ENCODE assay signal across 8 cellular contexts in genomic region chr7:74453321-74454011, GRCh38. TPM values are rescaled to one million over a fixed set of nuclear protein-coding genes. Genes with fewer than 3 reads are reported as not detected.
A peak's percentile ranks its signal among the peaks of the same experiment; 100 is the strongest.
DNase-seq lines count a peak whose midpoint lies in the region; ATAC-seq and TF ChIP-seq lines count a peak whose summit lies in the region.

GTF2IRD1 (plus strand) TSS chr7:74453906; CDS start chr7:74508081, 54,175 bp downstream.

- peaks cover 14% of the 10 kb centered on the region for H3K27me3 Mint-ChIP-seq in activated T-helper 1 cell treated with anti-CD3 and anti-CD28 coated beads, Interleukin-12 subunit alpha, Interleukin-12 subunit beta, Interleukin-2, Interleukin-4 antibody, amounts not matched to agents 30 ng/mL and 10 ng/mL and 1 ng/mL, durations not matched to agents 14 hours and 24 hours and 36 hours (ENCODE audit: insufficient read depth)

- no peaks in the 10 kb centered on the region for H3K9me3 Mint-ChIP-seq in activated T-helper 1 cell treated with anti-CD3 and anti-CD28 coated beads, Interleukin-12 subunit alpha, Interleukin-12 subunit beta, Interleukin-2, Interleukin-4 antibody, amounts not matched to agents 30 ng/mL and 10 ng/mL and 1 ng/mL, durations not matched to agents 14 hours and 24 hours and 36 hours

- DNase-seq in Caki2 (ENCODE audit: low read depth) (peak; percentile 37), OCI-LY7 (ENCODE audit: low spot score) (peak; percentile 57), esophagus muscularis mucosa (ENCODE audit: extremely low spot score) (peak; percentile 93)
- peak; percentile 35 for DNase-seq in activated T-helper 1 cell treated with anti-CD3 and anti-CD28 coated beads, Interleukin-12 subunit alpha, Interleukin-12 subunit beta, Interleukin-2, Interleukin-4 antibody, amounts not matched to agents 30 ng/mL and 10 ng/mL and 1 ng/mL, durations not matched to agents 14 hours and 24 hours and 36 hours (ENCODE audit: low spot score)
- peak; percentile 65 for DNase-seq in stimulated activated naive CD8-positive, alpha-beta T cell treated with anti-CD3 and anti-CD28 coated beads, Interleukin-15, Interleukin-2, amounts not matched to agents 100 U/mL and 50 U/mL, for 24 hours

- peak within 1 kb of the TSS; percentile 77 for H3K27ac Mint-ChIP-seq in activated T-helper 1 cell treated with anti-CD3 and anti-CD28 coated beads, Interleukin-12 subunit alpha, Interleukin-12 subunit beta, Interleukin-2, Interleukin-4 antibody, amounts not matched to agents 30 ng/mL and 10 ng/mL and 1 ng/mL, durations not matched to agents 14 hours and 24 hours and 36 hours

- H3K36me3 ChIP-seq in HUES64 (ENCODE audit: insufficient read depth, low read length) = no peaks in the 10 kb centered on the region
- no peaks in the 10 kb centered on the region for H3K36me3 ChIP-seq in OCI-LY7 (ENCODE audit: insufficient read depth, low read length)
- H3K36me3 ChIP-seq in esophagus muscularis mucosa = no peaks in the 10 kb centered on the region
- H3K36me3 ChIP-seq in mucosa of rectum (ENCODE audit: control insufficient read depth in 2 of 2, insufficient read depth in 2 of 2, low read length in 2 of 2) = no peaks in the 10 kb centered on the region

- H3K27ac ChIP-seq in HUES64 (ENCODE audit: low read depth, low read length) = peak within 1 kb of the TSS; percentile 68
- H3K27ac ChIP-seq in OCI-LY7 (ENCODE audit: low read depth, low read length, poor library complexity, severe bottlenecking) = no peak within 1 kb of the TSS
- peak within 1 kb of the TSS; percentile 93 to 97 (median 94) for H3K27ac ChIP-seq in esophagus muscularis mucosa (replicated peaks in 1 of 4)
- H3K27ac ChIP-seq in mucosa of rectum (ENCODE audit: low read depth in 2 of 2, low read length in 2 of 2) = peak within 1 kb of the TSS; percentile 61 to 67

- in situ Hi-C loops in Caki2 (cut with HindIII; ENCODE audit: low pct_unique_long_range_greater_than_20kb, low sequenced_read_pairs) = no loop called here

- intact Hi-C loops in OCI-LY7 (cut with micrococcal nuclease; ENCODE audit: unreplicated experiment) = no loop called here
- intact Hi-C loops in activated T-helper 1 cell treated with anti-CD3 and anti-CD28 coated beads, Interleukin-12 subunit alpha, Interleukin-12 subunit beta, Interleukin-2, Interleukin-4 antibody, amounts not matched to agents 30 ng/mL and 10 ng/mL and 1 ng/mL, durations not matched to agents 14 hours and 24 hours and 36 hours (cut with micrococcal nuclease) = loop anchor here (10.0 kb wide), 1 partner anchor 201 kb away; the partner anchor contains the start of gene GTF2I
- intact Hi-C loops in esophagus muscularis mucosa (cut with DNase I) = loop anchor here (2.0 kb wide), 1 partner anchor 27 kb away; no protein-coding TSS in a partner anchor

- H3K4me3 ChIP-seq in HUES64 (ENCODE audit: low read length) (peak within 1 kb of the TSS; percentile 68), OCI-LY7 (ENCODE audit: low read depth, low read length, poor library complexity, severe bottlenecking) (peak within 1 kb of the TSS; percentile 67), esophagus muscularis mucosa (peak within 1 kb of the TSS; percentile 81 to 94 (median 88)), mucosa of rectum (ENCODE audit: low read length in 2 of 2) (peak within 1 kb of the TSS; percentile 55 to 57)

- no peaks in the 10 kb centered on the region for H3K79me2 ChIP-seq in OCI-LY7 (ENCODE audit: insufficient read depth, low read depth, low read length)

- peaks cover 12% of the 10 kb centered on the region for H3K4me1 Mint-ChIP-seq in activated T-helper 1 cell treated with anti-CD3 and anti-CD28 coated beads, Interleukin-12 subunit alpha, Interleukin-12 subunit beta, Interleukin-2, Interleukin-4 antibody, amounts not matched to agents 30 ng/mL and 10 ng/mL and 1 ng/mL, durations not matched to agents 14 hours and 24 hours and 36 hours (ENCODE audit: low read depth)

- H3K4me1 ChIP-seq in HUES64 (ENCODE audit: insufficient read depth, low read length) (no peaks in the 10 kb centered on the region; the same call in none of the 2 replicates), OCI-LY7 (ENCODE audit: insufficient read depth, low read length, poor library complexity, severe bottlenecking) (no peaks in the 10 kb centered on the region), esophagus muscularis mucosa (peaks cover 9 to 46% (median 34%) of the 10 kb centered on the region in 4 donors), mucosa of rectum (ENCODE audit: control insufficient read depth in 2 of 2, insufficient read depth in 2 of 2, low read length in 2 of 2) (peaks cover 18% of the 10 kb centered on the region in 2 donors)

- H3K9ac ChIP-seq in HUES64 (ENCODE audit: low read depth, low read length) (peak within 1 kb of the TSS; percentile 75), mucosa of rectum (ENCODE audit: low read depth in 1 of 2, low read length in 2 of 2) (peak within 1 kb of the TSS; percentile 60 to 66)

- no peaks in the 10 kb centered on the region for H3K27me3 ChIP-seq in HUES64 (ENCODE audit: insufficient read depth, low read length)
- no peaks in the 10 kb centered on the region for H3K27me3 ChIP-seq in esophagus muscularis mucosa
- no peaks in the 10 kb centered on the region for H3K27me3 ChIP-seq in mucosa of rectum (ENCODE audit: control insufficient read depth in 2 of 2, insufficient read depth in 2 of 2, low read length in 2 of 2)

- no peak for TF ChIP-seq EP300 in esophagus muscularis mucosa (IDR thresholded peaks at IDR 0.05)

- ATAC-seq in stimulated activated naive CD8-positive, alpha-beta T cell treated with anti-CD3 and anti-CD28 coated beads, Interleukin-15, Interleukin-2, amounts not matched to agents 100 U/mL and 50 U/mL, for 24 hours = peak; percentile 48
- no peak for ATAC-seq in GM21723 (IDR thresholded peaks at IDR 0.05; ENCODE audit: unreplicated experiment)

- H3K36me3 Mint-ChIP-seq in activated T-helper 1 cell treated with anti-CD3 and anti-CD28 coated beads, Interleukin-12 subunit alpha, Interleukin-12 subunit beta, Interleukin-2, Interleukin-4 antibody, amounts not matched to agents 30 ng/mL and 10 ng/mL and 1 ng/mL, durations not matched to agents 14 hours and 24 hours and 36 hours (ENCODE audit: low read depth) = no peaks in the 10 kb centered on the region

- 3% methylated on average over 53 of the region's 62 CpGs for WGBS in HUES64
- WGBS in esophagus muscularis mucosa = 2% methylated on average over 30 of the region's 62 CpGs

- H3K9me2 ChIP-seq in OCI-LY7 (ENCODE audit: insufficient read depth, low read length) = no peaks in the 10 kb centered on the region

- no peak for TF ChIP-seq POLR2A in esophagus muscularis mucosa (IDR thresholded peaks at IDR 0.05; ENCODE audit: low read depth)

- H4K20me1 ChIP-seq in OCI-LY7 (ENCODE audit: insufficient read depth, low read length) = no peaks in the 10 kb centered on the region

- peak within 1 kb of the TSS; percentile 74 for H3K4me3 Mint-ChIP-seq in activated T-helper 1 cell treated with anti-CD3 and anti-CD28 coated beads, Interleukin-12 subunit alpha, Interleukin-12 subunit beta, Interleukin-2, Interleukin-4 antibody, amounts not matched to agents 30 ng/mL and 10 ng/mL and 1 ng/mL, durations not matched to agents 14 hours and 24 hours and 36 hours

- CTCF ChIA-PET in OCI-LY7 (lab: Charles Lee; ENCODE audit: unreplicated experiment) = no interaction called here

- POLR2A ChIA-PET in OCI-LY7 (lab: Charles Lee) = interaction anchor here (0.8 kb wide), 1 partner anchor 13 kb away, joined by 3 read pairs; no protein-coding TSS in a partner anchor

- peak within 1 kb of the TSS; percentile 70 for H3K4me2 ChIP-seq in OCI-LY7 (ENCODE audit: low read length)

- H3K9me3 ChIP-seq in HUES64 (ENCODE audit: insufficient read depth, low read depth, low read length) = no peaks in the 10 kb centered on the region
- H3K9me3 ChIP-seq in OCI-LY7 (ENCODE audit: low read length) = no peaks in the 10 kb centered on the region
- H3K9me3 ChIP-seq in esophagus muscularis mucosa = no peaks in the 10 kb centered on the region
- H3K9me3 ChIP-seq in mucosa of rectum (ENCODE audit: control insufficient read depth in 2 of 2, low read length in 2 of 2) = no peaks in the 10 kb centered on the region

- TF ChIP-seq CTCF in OCI-LY7 (conservative IDR thresholded peaks at IDR 0.05; ENCODE audit: low read length) (no peak), esophagus muscularis mucosa (IDR thresholded peaks at IDR 0.05) (no peak)

- H2AFZ ChIP-seq in OCI-LY7 (ENCODE audit: low read length) = peak within 1 kb of the TSS; percentile 48; the same call in 1 of the 2 replicates

- BruUV-seq in OCI-LY7 (replicated peaks; lab: Mats Ljungman, UMichigan) = no TSS peak

RNA-seq across cellular contexts. Expression of gene GTF2IRD1, which starts in this region (rescaled TPM):
- total RNA-seq in Caki2 (2014; rRNA removed; shearing (Covaris generic); ENCODE audit: low replicate concordance) = 25.1 and 33.4 TPM in 2 replicates
- 22.4 TPM for polyA plus RNA-seq in HUES64 (2013, experiment 1 of 2)
- polyA plus RNA-seq in HUES64 (2013, experiment 2 of 2) = 31.5 TPM
- 4.2 and 4.4 TPM in 2 replicates for total RNA-seq in OCI-LY7 (2014; rRNA removed; shearing (Covaris generic))
- total RNA-seq in OCI-LY7 (2022) = 29.7 and 34.3 TPM in 2 replicates
- 0.96 and 1.6 TPM in 2 replicates for total RNA-seq in activated T-helper 1 cell treated with anti-CD3 and anti-CD28 coated beads, Interleukin-12 subunit alpha, Interleukin-12 subunit beta, Interleukin-2, Interleukin-4 antibody, amounts not matched to agents 30 ng/mL and 10 ng/mL and 1 ng/mL, durations not matched to agents 14 hours and 24 hours and 36 hours
- 10 to 100 TPM; 20.8 to 24.0 (median 22.0) TPM for total RNA-seq in esophagus muscularis mucosa

Comparison
In these comparisons a context has a peak if more than half of its experiments do, and no peak if none do; other contexts are left out.
1. DNase-seq: peak in every context shown above with its lines; median percentile 93 in esophagus muscularis mucosa; 65 in stimulated activated naive CD8-positive, alpha-beta T cell treated with anti-CD3 and anti-CD28 coated beads, Interleukin-15, Interleukin-2, amounts not matched to agents 100 U/mL and 50 U/mL, for 24 hours; 57 in OCI-LY7; 37 in Caki2; 35 in activated T-helper 1 cell treated with anti-CD3 and anti-CD28 coated beads, Interleukin-12 subunit alpha, Interleukin-12 subunit beta, Interleukin-2, Interleukin-4 antibody, amounts not matched to agents 30 ng/mL and 10 ng/mL and 1 ng/mL, durations not matched to agents 14 hours and 24 hours and 36 hours.